Comparison of ENCODE assay signal across 7 cellular contexts in the genomic region with DNA sequence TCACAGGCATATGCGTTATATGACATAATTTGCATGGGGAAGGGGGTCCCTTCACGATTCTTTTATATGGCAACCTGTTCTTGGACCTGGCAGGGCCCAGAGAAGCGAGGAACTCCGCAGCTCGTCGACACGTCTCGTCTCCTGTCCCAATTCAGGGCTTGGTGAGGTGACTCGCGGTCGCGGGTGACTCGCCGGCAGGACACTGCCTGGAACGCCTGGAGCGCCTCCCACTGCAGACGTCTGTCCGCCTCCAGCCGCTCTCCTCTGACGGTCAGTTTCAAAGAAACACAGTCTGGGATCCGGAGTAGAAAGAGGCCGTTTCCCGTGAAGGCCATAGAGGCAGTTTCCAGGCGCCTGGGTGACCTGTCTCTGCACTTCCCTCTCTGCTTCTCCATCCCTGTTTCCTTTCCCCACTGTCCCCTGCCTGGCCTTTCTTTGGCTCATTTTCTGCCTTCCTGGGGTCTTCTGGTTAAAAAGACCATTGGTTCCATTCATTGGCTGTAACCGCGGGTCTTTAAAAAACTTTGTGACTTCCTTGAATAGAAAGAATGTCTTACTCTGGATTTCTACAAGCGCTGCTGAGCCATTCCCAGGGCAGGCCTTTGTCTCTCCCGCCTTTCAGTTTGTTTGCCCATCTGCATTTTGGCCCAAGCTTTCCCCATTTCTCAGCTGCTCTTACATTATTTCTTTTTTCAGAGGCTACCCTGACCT. TPM values are rescaled to one million over a fixed set of nuclear protein-coding genes. Genes with fewer than 3 reads are reported as not detected.
DNase-seq lines count a peak whose midpoint lies in the region; ATAC-seq and TF ChIP-seq lines count a peak whose summit lies in the region.

No MANE protein-coding gene starts in this region.

- no peaks in the 10 kb centered on the region; the same call in 1 of the 2 replicates for H3K27me3 ChIP-seq in HUES6 (ENCODE audit: control insufficient read depth, insufficient read depth, low read length)
- no peaks in the 10 kb centered on the region for H3K27me3 ChIP-seq in kidney epithelial cell (ENCODE audit: control insufficient read depth, insufficient read depth, low read length)
- H3K27me3 ChIP-seq in stomach smooth muscle (ENCODE audit: control insufficient read depth in 1 of 2, insufficient read depth in 2 of 2, low read length in 2 of 2), result no peaks in the 10 kb centered on the region
- no peaks in the 10 kb centered on the region for H3K27me3 ChIP-seq in foreskin keratinocyte

- TF ChIP-seq CTCF in astrocyte of the spinal cord (IDR thresholded peaks at IDR 0.05; ENCODE audit: low read depth, low read length), result no peak
- TF ChIP-seq CTCF in kidney epithelial cell (IDR thresholded peaks at IDR 0.05; ENCODE audit: insufficient read depth, low read length, poor library complexity, severe bottlenecking), result no peak
- no peak for TF ChIP-seq CTCF in foreskin keratinocyte (conservative IDR thresholded peaks at IDR 0.05)

- DNase-seq in astrocyte of the spinal cord (ENCODE audit: low read depth, low spot score) (peak; percentile 45), kidney epithelial cell (ENCODE audit: low read depth) (no peak), foreskin keratinocyte (no peak), NCI-H345 treated with DMSO at 0.1 percent for 48 hours (lab: John Stamatoyannopoulos, UW; ENCODE audit: unreplicated experiment) (no peak)

- H3K36me3 ChIP-seq in HUES6 (ENCODE audit: control insufficient read depth, insufficient read depth, low read length) (peaks cover 46% of the 10 kb centered on the region), kidney epithelial cell (ENCODE audit: control insufficient read depth, insufficient read depth, low read length) (no peaks in the 10 kb centered on the region), stomach smooth muscle (ENCODE audit: control insufficient read depth in 2 of 2, insufficient read depth in 2 of 2, low read length in 2 of 2) (peaks cover 0 to 3% of the 10 kb centered on the region in 2 donors)

- H3K4me3 ChIP-seq in HUES6 (ENCODE audit: low read depth, low read length) (peak overlapping the region; percentile 76), astrocyte of the spinal cord (ENCODE audit: low read depth, low read length) (peak overlapping the region; percentile 69), kidney epithelial cell (ENCODE audit: low read depth, low read length) (peak overlapping the region; percentile 72), stomach smooth muscle (ENCODE audit: low read length in 2 of 2) (peak overlapping the region; percentile 58 to 81)

- no peaks in the 10 kb centered on the region for H3K9me3 ChIP-seq in HUES6 (ENCODE audit: control insufficient read depth, insufficient read depth, low read depth, low read length)
- H3K9me3 ChIP-seq in stomach smooth muscle (ENCODE audit: control insufficient read depth in 2 of 2, low read length in 2 of 2), result no peaks in the 10 kb centered on the region

- ATAC-seq in foreskin keratinocyte (no peak), GM21786 (IDR thresholded peaks at IDR 0.05; ENCODE audit: unreplicated experiment) (no peak)

- H3K27ac ChIP-seq in HUES6 (ENCODE audit: low read depth, low read length) (peak overlapping the region; percentile 75; the same call in 1 of the 2 replicates), stomach smooth muscle (ENCODE audit: low read length) (no peak overlapping the region), foreskin keratinocyte (no peak overlapping the region)

- peak overlapping the region; percentile 93 for H3K9ac ChIP-seq in HUES6 (ENCODE audit: low read length)
- peak overlapping the region in 1 of 2 donors; percentile 78 for H3K9ac ChIP-seq in stomach smooth muscle (ENCODE audit: low read length in 2 of 2)

- H3K4me1 ChIP-seq in HUES6 (ENCODE audit: control insufficient read depth, insufficient read depth, low read length), result peaks cover 35% of the 10 kb centered on the region
- peaks cover 7% of the 10 kb centered on the region for H3K4me1 ChIP-seq in stomach smooth muscle (ENCODE audit: control insufficient read depth, insufficient read depth, low read length)
- H3K4me1 ChIP-seq in foreskin keratinocyte, result peaks cover 33% of the 10 kb centered on the region

- in situ Hi-C loops in astrocyte of the spinal cord (cut with HindIII; ENCODE audit: low sequenced_read_pairs), result no loop called here

RNA-seq across cellular contexts. Expression of a gene that starts 1.2 kb away (rescaled TPM):
- total RNA-seq in kidney epithelial cell (421 and 429 TPM in 2 replicates), foreskin keratinocyte (165 and 226 TPM in 2 replicates)
- polyA plus RNA-seq in foreskin keratinocyte, result 232 and 331 TPM in 2 replicates

RNA-seq across cellular contexts. Expression of a gene that starts 54.9 kb away (rescaled TPM):
- total RNA-seq in kidney epithelial cell, result 0.34 TPM in 1 of 2 replicates, not detected in the other
- 0.28 and 0.44 TPM in 2 replicates for total RNA-seq in foreskin keratinocyte
- 0.17 and 0.20 TPM in 2 replicates for polyA plus RNA-seq in foreskin keratinocyte
